ENCODE assay signal across 29 cellular contexts in the genomic region with DNA sequence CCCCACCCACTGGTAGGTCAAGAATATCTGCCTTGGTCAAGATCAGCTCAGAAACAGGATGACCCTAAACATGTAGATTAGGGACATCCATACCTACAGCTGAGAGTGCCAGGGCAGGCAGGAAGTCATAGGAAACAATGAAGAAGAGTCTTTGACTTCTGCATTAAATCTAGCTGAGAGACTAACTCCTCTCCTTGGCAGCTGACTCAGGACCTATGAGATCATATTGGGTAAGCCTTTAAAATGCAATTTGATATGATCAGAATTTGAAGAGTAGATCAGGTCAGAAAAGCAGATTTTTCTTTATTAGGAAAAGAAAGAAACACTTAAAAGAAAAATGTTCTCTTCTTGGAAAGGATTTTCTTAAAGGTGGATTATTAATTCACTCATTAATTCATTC. TPM values are rescaled to one million over a fixed set of nuclear protein-coding genes. Genes with fewer than 3 reads are reported as not detected.
DNase-seq lines count a peak whose midpoint lies in the region; TF ChIP-seq lines count a peak whose summit lies in the region.
"Had no signal": no experiment of that assay in that cellular context is flagged by ENCODE, and none has a peak within 500 bp of the region (broad histone marks: within the 10 kb centered on the region; RNA-seq: fewer than 3 reads in every experiment).

No MANE protein-coding gene starts in this region.

- TF ChIP-seq CTCF in transverse colon (IDR thresholded peaks at IDR 0.05): no peak

- H3K36me3 Mint-ChIP-seq in T-helper 2 cell treated with Interferon-gamma antibody and Interleukin-4, amounts not matched to agents 5 μg/mL and 100 μg/mL, for 36 hours (ENCODE audit: low read depth): no peaks in the 10 kb centered on the region
- H3K36me3 Mint-ChIP-seq: brain; CD14-positive monocyte; stimulated activated naive B cell treated with anti-CD40 and anti-IgM and Interleukin-4, amounts not matched to agents 10 μg/mL and 1 μg/mL and 100 μg/mL, for 72 hours had no signal

- intact Hi-C loops in transverse colon (cut with DNase I; ENCODE audit: low total_unique reads): no loop called here

- H3K27me3 ChIP-seq in adipocyte (replicated peaks; ENCODE audit: control insufficient read depth, insufficient read depth, low read length) (no peaks in the 10 kb centered on the region), transverse colon (no peaks in the 10 kb centered on the region)
- H3K27me3 ChIP-seq: pancreas, Peyer's patch, right atrium auricular region, SJSA1, testis, vagina had no signal

- no peak overlapping the region for H3K4me3 ChIP-seq in adipocyte (ENCODE audit: low read length)
- no peak overlapping the region for H3K4me3 ChIP-seq in transverse colon
- H3K4me3 ChIP-seq: lower lobe of right lung, pancreas, Peyer's patch, right atrium auricular region, SJSA1, testis, vagina had no signal

- H3K27ac ChIP-seq in transverse colon: no peak overlapping the region
- H3K27ac ChIP-seq: lower lobe of right lung, pancreas, Peyer's patch, right atrium auricular region, SJSA1, testis, vagina had no signal

- peaks cover 8% of the 10 kb centered on the region for H3K27me3 Mint-ChIP-seq in T-helper 2 cell treated with Interferon-gamma antibody and Interleukin-4, amounts not matched to agents 5 μg/mL and 100 μg/mL, for 36 hours (ENCODE audit: low read depth)
- H3K27me3 Mint-ChIP-seq: activated naive CD8-positive, alpha-beta T cell treated with anti-CD3 and anti-CD28 coated beads, Interleukin-2, amount 50 U/mL, for 24 hours; brain; stimulated activated naive B cell treated with anti-CD40 and anti-IgM and Interleukin-4, amounts not matched to agents 10 μg/mL and 1 μg/mL and 100 μg/mL, for 72 hours had no signal

- H3K4me1 ChIP-seq in adipocyte (ENCODE audit: control insufficient read depth, insufficient read depth, low read length): peaks cover 6% of the 10 kb centered on the region
- H3K4me1 ChIP-seq in transverse colon: no peaks in the 10 kb centered on the region
- H3K4me1 ChIP-seq: lower lobe of right lung, pancreas, Peyer's patch, right atrium auricular region, SJSA1, testis, vagina had no signal

- no peaks in the 10 kb centered on the region for H3K9me3 ChIP-seq in adipocyte (ENCODE audit: control insufficient read depth, low read length)
- H3K9me3 ChIP-seq in transverse colon: no peaks in the 10 kb centered on the region
- H3K9me3 ChIP-seq: lower lobe of right lung, pancreas, Peyer's patch, right atrium auricular region, SJSA1, testis, vagina had no signal

- no peaks in the 10 kb centered on the region for H3K4me1 Mint-ChIP-seq in T-helper 2 cell treated with Interferon-gamma antibody and Interleukin-4, amounts not matched to agents 5 μg/mL and 100 μg/mL, for 36 hours (ENCODE audit: low read depth)
- H3K4me1 Mint-ChIP-seq: activated naive CD8-positive, alpha-beta T cell treated with anti-CD3 and anti-CD28 coated beads, Interleukin-2, amount 50 U/mL, for 24 hours; brain; CD14-positive monocyte; stimulated activated naive B cell treated with anti-CD40 and anti-IgM and Interleukin-4, amounts not matched to agents 10 μg/mL and 1 μg/mL and 100 μg/mL, for 72 hours had no signal

- no peak for TF ChIP-seq POLR2A in transverse colon (IDR thresholded peaks at IDR 0.05)

- DNase-seq in EL: peak; percentile 43
- peak; percentile 45 for DNase-seq in HT1080 (ENCODE audit: low read depth)
- peak; percentile 61 for DNase-seq in adipocyte (ENCODE audit: low read depth)
- peak; percentile 65 for DNase-seq in iris pigment epithelial cell (ENCODE audit: low read depth)
- DNase-seq in NCI-H2227 treated with DMSO at 0.1 percent for 48 hours (lab: John Stamatoyannopoulos, UW): no peak
- DNase-seq in T-helper 2 cell treated with Interferon-gamma antibody and Interleukin-4, amounts not matched to agents 5 μg/mL and 100 μg/mL, for 36 hours (ENCODE audit: low spot score): no peak
- DNase-seq in transverse colon: no peak
- no peak for DNase-seq in NCI-H524 treated with DMSO at 0.1 percent for 48 hours (lab: John Stamatoyannopoulos, UW)
- DNase-seq: activated CD4-positive, alpha-beta T cell treated with anti-CD3 and anti-CD28 coated beads for 4 hours; activated CD8-positive, alpha-beta memory T cell treated with anti-CD3 and anti-CD28 coated beads for 24 hours; activated gamma-delta T cell treated with Interleukin-2 at 50 U/mL for 16 hours; activated naive CD8-positive, alpha-beta T cell treated with anti-CD3 and anti-CD28 coated beads, Interleukin-2, amount 50 U/mL, for 24 hours; activated T-cell treated with anti-CD3 and anti-CD28 coated beads, Interleukin-2, amount 50 U/mL, for 1 hour; effector CD8-positive, alpha-beta T cell; kidney; lower lobe of right lung; NCI-H1105 treated with DMSO at 0.1 percent for 48 hours; NCI-H2029; pancreas; Peyer's patch; stimulated activated CD4-positive, alpha-beta T cell treated with anti-CD3 and anti-CD28 coated beads, Interleukin-4, amount 100 ng/mL, for 1 hour; stimulated activated naive B cell treated with anti-CD40 and anti-IgM and Interleukin-4, amounts not matched to agents 10 μg/mL and 1 μg/mL and 100 μg/mL, for 72 hours; testis had no signal

- TF ChIP-seq EP300 in transverse colon (IDR thresholded peaks at IDR 0.05; ENCODE audit: low read depth): no peak

- no peak overlapping the region for H3K4me3 Mint-ChIP-seq in T-helper 2 cell treated with Interferon-gamma antibody and Interleukin-4, amounts not matched to agents 5 μg/mL and 100 μg/mL, for 36 hours
- H3K4me3 Mint-ChIP-seq: activated naive CD8-positive, alpha-beta T cell treated with anti-CD3 and anti-CD28 coated beads, Interleukin-2, amount 50 U/mL, for 24 hours; CD14-positive monocyte; stimulated activated naive B cell treated with anti-CD40 and anti-IgM and Interleukin-4, amounts not matched to agents 10 μg/mL and 1 μg/mL and 100 μg/mL, for 72 hours; T-helper 1 cell treated with Interleukin-12 subunit alpha and Interleukin-12 subunit beta and Interleukin-4 antibody, amounts not matched to agents 30 μg/mL and 1 μg/mL, for 36 hours had no signal

- H3K9ac ChIP-seq in adipocyte (ENCODE audit: low read length): no peak overlapping the region

- in situ Hi-C loops in transverse colon (cut with MboI; ENCODE audit: low pct_ligation_motif_present in 1 of 4, low pct_unique_long_range_greater_than_20kb in 1 of 4, low sequenced_read_pairs in 3 of 4): no loop called here

- no peaks in the 10 kb centered on the region for H3K36me3 ChIP-seq in adipocyte (ENCODE audit: control insufficient read depth, insufficient read depth, low read length, severe bottlenecking)
- H3K36me3 ChIP-seq in transverse colon: no peaks in the 10 kb centered on the region
- H3K36me3 ChIP-seq: lower lobe of right lung, pancreas, Peyer's patch, right atrium auricular region, SJSA1, vagina had no signal

- no peaks in the 10 kb centered on the region for H3K9me3 Mint-ChIP-seq in T-helper 2 cell treated with Interferon-gamma antibody and Interleukin-4, amounts not matched to agents 5 μg/mL and 100 μg/mL, for 36 hours
- H3K9me3 Mint-ChIP-seq: activated naive CD8-positive, alpha-beta T cell treated with anti-CD3 and anti-CD28 coated beads, Interleukin-2, amount 50 U/mL, for 24 hours; brain; stimulated activated naive B cell treated with anti-CD40 and anti-IgM and Interleukin-4, amounts not matched to agents 10 μg/mL and 1 μg/mL and 100 μg/mL, for 72 hours; T-helper 1 cell treated with Interleukin-12 subunit alpha and Interleukin-12 subunit beta and Interleukin-4 antibody, amounts not matched to agents 30 μg/mL and 1 μg/mL, for 36 hours had no signal

- H3K27ac Mint-ChIP-seq in T-helper 2 cell treated with Interferon-gamma antibody and Interleukin-4, amounts not matched to agents 5 μg/mL and 100 μg/mL, for 36 hours: no peak overlapping the region
- H3K27ac Mint-ChIP-seq: activated naive CD8-positive, alpha-beta T cell treated with anti-CD3 and anti-CD28 coated beads, Interleukin-2, amount 50 U/mL, for 24 hours; brain; CD14-positive monocyte; stimulated activated naive B cell treated with anti-CD40 and anti-IgM and Interleukin-4, amounts not matched to agents 10 μg/mL and 1 μg/mL and 100 μg/mL, for 72 hours; T-helper 1 cell treated with Interleukin-12 subunit alpha and Interleukin-12 subunit beta and Interleukin-4 antibody, amounts not matched to agents 30 μg/mL and 1 μg/mL, for 36 hours had no signal

RNA-seq across cellular contexts. Expression of a gene that starts 35.5 kb away (rescaled TPM):
- 56.2 and 65.8 TPM in 2 replicates for total RNA-seq in HT1080 (2014; rRNA removed; shearing (Covaris generic))
- polyA plus RNA-seq in HT1080 (2015; cell fraction: cytosol; rRNA removed): 54.9 and 69.9 TPM in 2 replicates
- 42.7 and 45.5 TPM in 2 replicates for polyA plus RNA-seq in HT1080 (2015; cell fraction: nucleus; rRNA removed)
- 10 to 100 TPM; 14.7 to 35.9 (median 24.2) TPM for total RNA-seq in transverse colon

Comparison
In these comparisons a context has a peak if more than half of its experiments do, and no peak if none do; other contexts are left out.
1. DNase-seq: peak in EL (single experiment), HT1080 (single experiment), adipocyte (single experiment) and iris pigment epithelial cell (single experiment); none in NCI-H2227 treated with DMSO at 0.1 percent for 48 hours (single experiment), T-helper 2 cell treated with Interferon-gamma antibody and Interleukin-4, amounts not matched to agents 5 μg/mL and 100 μg/mL, for 36 hours (single experiment), transverse colon (single experiment) and NCI-H524 treated with DMSO at 0.1 percent for 48 hours (single experiment).